Comparison of ENCODE assay signal across 13 cellular contexts in the genomic region with DNA sequence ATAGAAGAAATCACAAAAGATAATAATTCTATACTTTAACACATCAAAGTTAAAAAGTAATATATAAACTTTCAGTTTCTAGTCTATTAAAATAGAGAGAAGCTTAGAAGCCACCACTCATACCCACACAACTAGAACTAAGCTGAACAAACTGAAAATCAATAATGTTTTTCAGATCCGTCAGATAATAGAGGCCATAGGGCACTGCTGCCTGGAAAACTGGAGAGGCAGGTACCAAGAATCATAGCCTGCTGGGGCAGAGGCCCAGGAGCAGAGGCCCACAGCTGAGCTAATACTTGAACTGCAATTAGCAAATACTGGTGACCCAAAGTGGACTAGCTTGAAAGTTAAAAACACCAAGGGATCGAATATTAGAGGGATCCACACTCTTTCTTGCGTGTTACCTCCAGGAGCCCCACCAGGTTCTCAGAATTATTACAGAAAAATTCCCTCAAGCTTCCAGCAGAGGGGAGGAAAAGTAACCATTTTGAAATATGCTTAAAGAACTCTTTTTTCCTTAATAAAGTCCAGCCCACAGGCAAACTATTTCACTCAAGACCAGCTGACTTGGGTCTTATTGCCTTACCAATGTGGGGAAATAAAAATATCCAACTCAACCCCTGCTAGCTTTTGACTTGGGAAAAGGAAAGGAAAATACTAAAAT.
A peak's percentile ranks its signal among the peaks of the same experiment; 100 is the strongest.
DNase-seq lines count a peak whose midpoint lies in the region; ATAC-seq and TF ChIP-seq lines count a peak whose summit lies in the region.
"Had no signal": no experiment of that assay in that cellular context is flagged by ENCODE, and none has a peak within 500 bp of the region (broad histone marks: within the 10 kb centered on the region; RNA-seq: fewer than 3 reads in every experiment).

No MANE protein-coding gene starts in this region.

- peak overlapping the region; percentile 32 for H2AFZ ChIP-seq in PC-3 (ENCODE audit: low read length)

- no peak overlapping the region for H3K27ac ChIP-seq in PC-3 (ENCODE audit: low read length)
- no peak overlapping the region for H3K27ac ChIP-seq in WERI-Rb-1
- H3K27ac ChIP-seq: colonic mucosa had no signal

- BruUV-seq in PC-3 (replicated peaks; lab: Mats Ljungman, UMichigan), result no TSS peak

- CTCF ChIA-PET in PC-3 (lab: Charles Lee), result interaction anchor here (0.6 to 0.7 kb wide), 3 partner anchors 8 to 406 kb away, joined by 3 read pairs; no protein-coding TSS in a partner anchor

- H3K4me1 ChIP-seq in PC-3 (ENCODE audit: insufficient read depth, low read length), result no peaks in the 10 kb centered on the region; the same call in 1 of the 2 replicates
- H3K4me1 ChIP-seq: colonic mucosa had no signal

- no peaks in the 10 kb centered on the region for H3K27me3 ChIP-seq in PC-3 (ENCODE audit: low read length)
- no peaks in the 10 kb centered on the region for H3K27me3 ChIP-seq in WERI-Rb-1 (ENCODE audit: insufficient read depth, low read depth, severe bottlenecking)
- H3K27me3 ChIP-seq: colonic mucosa had no signal

- intact Hi-C loops in PC-3 (cut with micrococcal nuclease), result no loop called here

- POLR2A ChIA-PET in PC-3 (lab: Charles Lee; ENCODE audit: unreplicated experiment), result no interaction called here

- no peak overlapping the region for H3K4me3 ChIP-seq in PC-3 (ENCODE audit: low read length)
- H3K4me3 ChIP-seq in fibroblast of mammary gland (ENCODE audit: control insufficient read depth, low read depth, low read length), result no peak overlapping the region
- H3K4me3 ChIP-seq in retinal pigment epithelial cell (ENCODE audit: low read length), result no peak overlapping the region
- H3K4me3 ChIP-seq in WERI-Rb-1 (ENCODE audit: low read depth, low read length), result no peak overlapping the region
- H3K4me3 ChIP-seq: colonic mucosa had no signal

- H3K9ac ChIP-seq in PC-3 (ENCODE audit: low read length), result no peak overlapping the region

- peak; percentile 65 for ATAC-seq in GM18909 (IDR thresholded peaks at IDR 0.05; ENCODE audit: poor library complexity, unreplicated experiment)
- peak; percentile 37; the same call in 1 of the 2 replicates for ATAC-seq in PC-3
- no peak for ATAC-seq in HG03196 (IDR thresholded peaks at IDR 0.05; ENCODE audit: unreplicated experiment)
- ATAC-seq: natural killer cell had no signal

- H4K20me1 ChIP-seq in PC-3 (ENCODE audit: low read length), result no peaks in the 10 kb centered on the region

- TF ChIP-seq CTCF in PC-3 (conservative IDR thresholded peaks at IDR 0.05; ENCODE audit: low read depth, low read length) (peak; percentile 38), fibroblast of mammary gland (conservative IDR thresholded peaks at IDR 0.05; ENCODE audit: control insufficient read depth, insufficient read depth, low read depth, low read length) (peak; percentile 16), retinal pigment epithelial cell (conservative IDR thresholded peaks at IDR 0.05; ENCODE audit: low read depth, low read length) (peak; percentile 29), WERI-Rb-1 (IDR thresholded peaks at IDR 0.05; ENCODE audit: low read depth, low read length) (no peak)

- DNase-seq in PC-3, result peak; percentile 25
- DNase-seq in fibroblast of mammary gland (ENCODE audit: low read depth), result peak; percentile 12
- no peak for DNase-seq in retinal pigment epithelial cell (ENCODE audit: low read depth)
- no peak for DNase-seq in germinal center (ENCODE audit: low spot score)
- no peak for DNase-seq in WERI-Rb-1
- DNase-seq: activated naive CD8-positive, alpha-beta T cell treated with anti-CD3 and anti-CD28 coated beads for 36 hours; colonic mucosa; kidney; natural killer cell; NCI-H1417; NCI-H446 had no signal

- H3F3A ChIP-seq in PC-3 (ENCODE audit: low read length, unreplicated experiment), result no peaks in the 10 kb centered on the region

- H3K79me2 ChIP-seq in PC-3 (ENCODE audit: low read length), result no peaks in the 10 kb centered on the region

- H3K4me2 ChIP-seq in PC-3 (ENCODE audit: low read length), result no peak overlapping the region

- H3K9me3 ChIP-seq in PC-3 (ENCODE audit: low read length), result no peaks in the 10 kb centered on the region
- no peaks in the 10 kb centered on the region for H3K9me3 ChIP-seq in WERI-Rb-1 (ENCODE audit: severe bottlenecking)
- H3K9me3 ChIP-seq: colonic mucosa had no signal

- H3K36me3 ChIP-seq in PC-3 (ENCODE audit: low read depth, low read length), result no peaks in the 10 kb centered on the region
- no peaks in the 10 kb centered on the region for H3K36me3 ChIP-seq in WERI-Rb-1
- H3K36me3 ChIP-seq: colonic mucosa had no signal

- H3K9me2 ChIP-seq in PC-3 (replicated peaks; ENCODE audit: low read length), result no peaks in the 10 kb centered on the region

Comparison
In these comparisons a context has a peak if more than half of its experiments do, and no peak if none do; other contexts are left out.
1. DNase-seq: peak in PC-3 (single experiment) and fibroblast of mammary gland (single experiment); none in retinal pigment epithelial cell (single experiment), germinal center (single experiment) and WERI-Rb-1 (single experiment).